1 cellular context compared by ENCODE assay signal in the genomic region with DNA sequence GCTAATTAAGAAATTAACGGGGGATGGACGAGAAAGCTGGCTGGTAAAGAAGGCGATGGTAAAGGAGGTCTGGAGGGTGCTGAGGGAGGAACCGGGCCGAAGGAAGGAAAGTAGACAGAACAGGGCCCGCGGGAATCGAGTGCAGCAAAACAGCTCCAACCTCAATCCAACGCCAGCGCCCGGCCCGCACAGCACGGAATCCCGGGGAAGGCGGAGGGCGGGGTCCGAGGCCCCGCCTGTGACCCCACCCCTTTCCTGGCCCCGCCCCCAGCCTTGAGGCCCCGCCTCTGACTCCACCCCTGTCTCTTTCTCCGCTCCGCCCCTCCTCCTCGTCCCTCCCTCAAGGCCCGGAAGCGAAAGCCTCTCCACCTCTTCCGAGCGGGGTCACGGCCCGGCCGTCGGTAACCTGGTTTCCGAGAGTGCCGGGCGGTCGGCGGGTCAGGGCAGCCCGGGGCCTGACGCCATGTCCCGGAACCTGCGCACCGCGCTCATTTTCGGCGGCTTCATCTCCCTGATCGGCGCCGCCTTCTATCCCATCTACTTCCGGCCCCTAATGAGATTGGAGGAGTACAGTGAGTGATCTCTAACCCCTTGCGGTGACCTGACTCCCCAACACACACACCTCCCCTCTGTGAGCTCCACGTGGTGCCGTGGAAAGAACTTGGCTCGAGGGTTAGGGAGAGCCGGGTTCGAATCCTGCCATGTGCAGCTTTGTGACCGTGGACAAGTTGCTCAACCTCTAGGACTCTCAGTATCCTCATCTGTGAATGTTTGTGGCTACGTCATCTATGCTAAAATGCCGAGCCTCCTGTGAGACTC.
TF ChIP-seq lines count a peak whose summit lies in the region.

A gene (plus strand): TSS at position 370 of the 819 bp plus-strand sequence. CDS start 94 bp downstream, at position 464.

TF ChIP-seq in K562, 482 proteins besides CTCF, POLR2A, EP300 and RAD21 (continued from another document and continues in another):
- no peak for TF ChIP-seq TEAD2 (tag; IDR thresholded peaks at IDR 0.05)
- TF ChIP-seq SIN3B (IDR thresholded peaks at IDR 0.05; ENCODE audit: low read depth) = peak; percentile 62
- TF ChIP-seq GTF2A2 (tag; IDR thresholded peaks at IDR 0.05) = no peak
- TF ChIP-seq ZEB2 (IDR thresholded peaks at IDR 0.05) = peak; percentile 68
- TF ChIP-seq TAF15 (IDR thresholded peaks at IDR 0.05; ENCODE audit: low read depth, low read length) = no peak
- TF ChIP-seq, protein P1, sequence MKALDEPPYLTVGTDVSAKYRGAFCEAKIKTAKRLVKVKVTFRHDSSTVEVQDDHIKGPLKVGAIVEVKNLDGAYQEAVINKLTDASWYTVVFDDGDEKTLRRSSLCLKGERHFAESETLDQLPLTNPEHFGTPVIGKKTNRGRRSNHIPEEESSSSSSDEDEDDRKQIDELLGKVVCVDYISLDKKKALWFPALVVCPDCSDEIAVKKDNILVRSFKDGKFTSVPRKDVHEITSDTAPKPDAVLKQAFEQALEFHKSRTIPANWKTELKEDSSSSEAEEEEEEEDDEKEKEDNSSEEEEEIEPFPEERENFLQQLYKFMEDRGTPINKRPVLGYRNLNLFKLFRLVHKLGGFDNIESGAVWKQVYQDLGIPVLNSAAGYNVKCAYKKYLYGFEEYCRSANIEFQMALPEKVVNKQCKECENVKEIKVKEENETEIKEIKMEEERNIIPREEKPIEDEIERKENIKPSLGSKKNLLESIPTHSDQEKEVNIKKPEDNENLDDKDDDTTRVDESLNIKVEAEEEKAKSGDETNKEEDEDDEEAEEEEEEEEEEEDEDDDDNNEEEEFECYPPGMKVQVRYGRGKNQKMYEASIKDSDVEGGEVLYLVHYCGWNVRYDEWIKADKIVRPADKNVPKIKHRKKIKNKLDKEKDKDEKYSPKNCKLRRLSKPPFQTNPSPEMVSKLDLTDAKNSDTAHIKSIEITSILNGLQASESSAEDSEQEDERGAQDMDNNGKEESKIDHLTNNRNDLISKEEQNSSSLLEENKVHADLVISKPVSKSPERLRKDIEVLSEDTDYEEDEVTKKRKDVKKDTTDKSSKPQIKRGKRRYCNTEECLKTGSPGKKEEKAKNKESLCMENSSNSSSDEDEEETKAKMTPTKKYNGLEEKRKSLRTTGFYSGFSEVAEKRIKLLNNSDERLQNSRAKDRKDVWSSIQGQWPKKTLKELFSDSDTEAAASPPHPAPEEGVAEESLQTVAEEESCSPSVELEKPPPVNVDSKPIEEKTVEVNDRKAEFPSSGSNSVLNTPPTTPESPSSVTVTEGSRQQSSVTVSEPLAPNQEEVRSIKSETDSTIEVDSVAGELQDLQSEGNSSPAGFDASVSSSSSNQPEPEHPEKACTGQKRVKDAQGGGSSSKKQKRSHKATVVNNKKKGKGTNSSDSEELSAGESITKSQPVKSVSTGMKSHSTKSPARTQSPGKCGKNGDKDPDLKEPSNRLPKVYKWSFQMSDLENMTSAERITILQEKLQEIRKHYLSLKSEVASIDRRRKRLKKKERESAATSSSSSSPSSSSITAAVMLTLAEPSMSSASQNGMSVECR (CRISPR knock-in tag; IDR thresholded peaks at IDR 0.05) = no peak; the same call in 1 of the 2 replicates
- no peak for TF ChIP-seq POLR2AphosphoS2 (IDR thresholded peaks at IDR 0.05; ENCODE audit: low read length)
- TF ChIP-seq, protein P2, sequence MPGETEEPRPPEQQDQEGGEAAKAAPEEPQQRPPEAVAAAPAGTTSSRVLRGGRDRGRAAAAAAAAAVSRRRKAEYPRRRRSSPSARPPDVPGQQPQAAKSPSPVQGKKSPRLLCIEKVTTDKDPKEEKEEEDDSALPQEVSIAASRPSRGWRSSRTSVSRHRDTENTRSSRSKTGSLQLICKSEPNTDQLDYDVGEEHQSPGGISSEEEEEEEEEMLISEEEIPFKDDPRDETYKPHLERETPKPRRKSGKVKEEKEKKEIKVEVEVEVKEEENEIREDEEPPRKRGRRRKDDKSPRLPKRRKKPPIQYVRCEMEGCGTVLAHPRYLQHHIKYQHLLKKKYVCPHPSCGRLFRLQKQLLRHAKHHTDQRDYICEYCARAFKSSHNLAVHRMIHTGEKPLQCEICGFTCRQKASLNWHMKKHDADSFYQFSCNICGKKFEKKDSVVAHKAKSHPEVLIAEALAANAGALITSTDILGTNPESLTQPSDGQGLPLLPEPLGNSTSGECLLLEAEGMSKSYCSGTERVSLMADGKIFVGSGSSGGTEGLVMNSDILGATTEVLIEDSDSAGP (CRISPR knock-in tag; IDR thresholded peaks at IDR 0.05) = no peak
- TF ChIP-seq NR1H2 (CRISPR knock-in tag; IDR thresholded peaks at IDR 0.05) = no peak
- TF ChIP-seq ZNF239 (CRISPR knock-in tag; IDR thresholded peaks at IDR 0.05) = no peak
- no peak for TF ChIP-seq ZNF785 (CRISPR knock-in tag; IDR thresholded peaks at IDR 0.05)
- no peak for TF ChIP-seq TFAM (CRISPR knock-in tag; conservative IDR thresholded peaks at IDR 0.05)
- TF ChIP-seq, protein P3, sequence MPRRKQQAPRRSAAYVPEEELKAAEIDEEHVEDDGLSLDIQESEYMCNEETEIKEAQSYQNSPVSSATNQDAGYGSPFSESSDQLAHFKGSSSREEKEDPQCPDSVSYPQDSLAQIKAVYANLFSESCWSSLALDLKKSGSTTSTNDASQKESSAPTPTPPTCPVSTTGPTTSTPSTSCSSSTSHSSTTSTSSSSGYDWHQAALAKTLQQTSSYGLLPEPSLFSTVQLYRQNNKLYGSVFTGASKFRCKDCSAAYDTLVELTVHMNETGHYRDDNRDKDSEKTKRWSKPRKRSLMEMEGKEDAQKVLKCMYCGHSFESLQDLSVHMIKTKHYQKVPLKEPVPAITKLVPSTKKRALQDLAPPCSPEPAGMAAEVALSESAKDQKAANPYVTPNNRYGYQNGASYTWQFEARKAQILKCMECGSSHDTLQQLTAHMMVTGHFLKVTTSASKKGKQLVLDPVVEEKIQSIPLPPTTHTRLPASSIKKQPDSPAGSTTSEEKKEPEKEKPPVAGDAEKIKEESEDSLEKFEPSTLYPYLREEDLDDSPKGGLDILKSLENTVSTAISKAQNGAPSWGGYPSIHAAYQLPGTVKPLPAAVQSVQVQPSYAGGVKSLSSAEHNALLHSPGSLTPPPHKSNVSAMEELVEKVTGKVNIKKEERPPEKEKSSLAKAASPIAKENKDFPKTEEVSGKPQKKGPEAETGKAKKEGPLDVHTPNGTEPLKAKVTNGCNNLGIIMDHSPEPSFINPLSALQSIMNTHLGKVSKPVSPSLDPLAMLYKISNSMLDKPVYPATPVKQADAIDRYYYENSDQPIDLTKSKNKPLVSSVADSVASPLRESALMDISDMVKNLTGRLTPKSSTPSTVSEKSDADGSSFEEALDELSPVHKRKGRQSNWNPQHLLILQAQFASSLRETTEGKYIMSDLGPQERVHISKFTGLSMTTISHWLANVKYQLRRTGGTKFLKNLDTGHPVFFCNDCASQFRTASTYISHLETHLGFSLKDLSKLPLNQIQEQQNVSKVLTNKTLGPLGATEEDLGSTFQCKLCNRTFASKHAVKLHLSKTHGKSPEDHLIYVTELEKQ (CRISPR knock-in tag; IDR thresholded peaks at IDR 0.05) = no peak
- TF ChIP-seq, protein P4, sequence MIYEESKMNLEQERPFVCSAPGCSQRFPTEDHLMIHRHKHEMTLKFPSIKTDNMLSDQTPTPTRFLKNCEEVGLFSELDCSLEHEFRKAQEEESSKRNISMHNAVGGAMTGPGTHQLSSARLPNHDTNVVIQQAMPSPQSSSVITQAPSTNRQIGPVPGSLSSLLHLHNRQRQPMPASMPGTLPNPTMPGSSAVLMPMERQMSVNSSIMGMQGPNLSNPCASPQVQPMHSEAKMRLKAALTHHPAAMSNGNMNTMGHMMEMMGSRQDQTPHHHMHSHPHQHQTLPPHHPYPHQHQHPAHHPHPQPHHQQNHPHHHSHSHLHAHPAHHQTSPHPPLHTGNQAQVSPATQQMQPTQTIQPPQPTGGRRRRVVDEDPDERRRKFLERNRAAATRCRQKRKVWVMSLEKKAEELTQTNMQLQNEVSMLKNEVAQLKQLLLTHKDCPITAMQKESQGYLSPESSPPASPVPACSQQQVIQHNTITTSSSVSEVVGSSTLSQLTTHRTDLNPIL (CRISPR knock-in tag; IDR thresholded peaks at IDR 0.05) = no peak
- no peak for TF ChIP-seq EWSR1 (IDR thresholded peaks at IDR 0.05; ENCODE audit: borderline replicate concordance, low read depth, partially characterized antibody)
- TF ChIP-seq, protein P5, sequence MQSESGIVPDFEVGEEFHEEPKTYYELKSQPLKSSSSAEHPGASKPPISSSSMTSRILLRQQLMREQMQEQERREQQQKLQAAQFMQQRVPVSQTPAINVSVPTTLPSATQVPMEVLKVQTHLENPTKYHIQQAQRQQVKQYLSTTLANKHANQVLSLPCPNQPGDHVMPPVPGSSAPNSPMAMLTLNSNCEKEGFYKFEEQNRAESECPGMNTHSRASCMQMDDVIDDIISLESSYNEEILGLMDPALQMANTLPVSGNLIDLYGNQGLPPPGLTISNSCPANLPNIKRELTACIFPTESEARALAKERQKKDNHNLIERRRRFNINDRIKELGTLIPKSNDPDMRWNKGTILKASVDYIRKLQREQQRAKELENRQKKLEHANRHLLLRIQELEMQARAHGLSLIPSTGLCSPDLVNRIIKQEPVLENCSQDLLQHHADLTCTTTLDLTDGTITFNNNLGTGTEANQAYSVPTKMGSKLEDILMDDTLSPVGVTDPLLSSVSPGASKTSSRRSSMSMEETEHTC (IDR thresholded peaks at IDR 0.05) = 0 out of 2 replicates have a peak, but pooled peaks have one; percentile 2
- TF ChIP-seq, protein P6, sequence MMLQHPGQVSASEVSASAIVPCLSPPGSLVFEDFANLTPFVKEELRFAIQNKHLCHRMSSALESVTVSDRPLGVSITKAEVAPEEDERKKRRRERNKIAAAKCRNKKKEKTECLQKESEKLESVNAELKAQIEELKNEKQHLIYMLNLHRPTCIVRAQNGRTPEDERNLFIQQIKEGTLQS (IDR thresholded peaks at IDR 0.05) = no peak; the same call in 1 of the 2 replicates
- TF ChIP-seq, protein P6 (CRISPR knock-in tag; conservative IDR thresholded peaks at IDR 0.05) = no peak
- TF ChIP-seq NFXL1 (CRISPR knock-in tag; IDR thresholded peaks at IDR 0.05) = no peak
- TF ChIP-seq KLF1 (tag; IDR thresholded peaks at IDR 0.05) = 0 out of 2 replicates have a peak, but pooled peaks have one; percentile 13
- no peak for TF ChIP-seq SIRT6 (IDR thresholded peaks at IDR 0.05; ENCODE audit: low read depth, low read length)
- TF ChIP-seq TCFL5 (CRISPR knock-in tag; conservative IDR thresholded peaks at IDR 0.05) = no peak
- no peak for TF ChIP-seq SMAD1 (IDR thresholded peaks at IDR 0.05; ENCODE audit: low read depth, low read length, partially characterized antibody)
- TF ChIP-seq TARDBP (IDR thresholded peaks at IDR 0.05) = no peak
- no peak for TF ChIP-seq RBM14 (IDR thresholded peaks at IDR 0.05; ENCODE audit: borderline replicate concordance, insufficient read depth, low read depth, low read length)
- no peak for TF ChIP-seq ZNF436 (CRISPR knock-in tag; IDR thresholded peaks at IDR 0.05)
- TF ChIP-seq BCL6 (CRISPR knock-in tag; IDR thresholded peaks at IDR 0.05) = no peak
- TF ChIP-seq ELF4 (CRISPR knock-in tag; IDR thresholded peaks at IDR 0.05) = no peak
- no peak for TF ChIP-seq KAT2B (IDR thresholded peaks at IDR 0.05; ENCODE audit: low read depth, low read length)
- TF ChIP-seq ZNF253 (CRISPR knock-in tag; conservative IDR thresholded peaks at IDR 0.05) = no peak
- TF ChIP-seq, protein P7, sequence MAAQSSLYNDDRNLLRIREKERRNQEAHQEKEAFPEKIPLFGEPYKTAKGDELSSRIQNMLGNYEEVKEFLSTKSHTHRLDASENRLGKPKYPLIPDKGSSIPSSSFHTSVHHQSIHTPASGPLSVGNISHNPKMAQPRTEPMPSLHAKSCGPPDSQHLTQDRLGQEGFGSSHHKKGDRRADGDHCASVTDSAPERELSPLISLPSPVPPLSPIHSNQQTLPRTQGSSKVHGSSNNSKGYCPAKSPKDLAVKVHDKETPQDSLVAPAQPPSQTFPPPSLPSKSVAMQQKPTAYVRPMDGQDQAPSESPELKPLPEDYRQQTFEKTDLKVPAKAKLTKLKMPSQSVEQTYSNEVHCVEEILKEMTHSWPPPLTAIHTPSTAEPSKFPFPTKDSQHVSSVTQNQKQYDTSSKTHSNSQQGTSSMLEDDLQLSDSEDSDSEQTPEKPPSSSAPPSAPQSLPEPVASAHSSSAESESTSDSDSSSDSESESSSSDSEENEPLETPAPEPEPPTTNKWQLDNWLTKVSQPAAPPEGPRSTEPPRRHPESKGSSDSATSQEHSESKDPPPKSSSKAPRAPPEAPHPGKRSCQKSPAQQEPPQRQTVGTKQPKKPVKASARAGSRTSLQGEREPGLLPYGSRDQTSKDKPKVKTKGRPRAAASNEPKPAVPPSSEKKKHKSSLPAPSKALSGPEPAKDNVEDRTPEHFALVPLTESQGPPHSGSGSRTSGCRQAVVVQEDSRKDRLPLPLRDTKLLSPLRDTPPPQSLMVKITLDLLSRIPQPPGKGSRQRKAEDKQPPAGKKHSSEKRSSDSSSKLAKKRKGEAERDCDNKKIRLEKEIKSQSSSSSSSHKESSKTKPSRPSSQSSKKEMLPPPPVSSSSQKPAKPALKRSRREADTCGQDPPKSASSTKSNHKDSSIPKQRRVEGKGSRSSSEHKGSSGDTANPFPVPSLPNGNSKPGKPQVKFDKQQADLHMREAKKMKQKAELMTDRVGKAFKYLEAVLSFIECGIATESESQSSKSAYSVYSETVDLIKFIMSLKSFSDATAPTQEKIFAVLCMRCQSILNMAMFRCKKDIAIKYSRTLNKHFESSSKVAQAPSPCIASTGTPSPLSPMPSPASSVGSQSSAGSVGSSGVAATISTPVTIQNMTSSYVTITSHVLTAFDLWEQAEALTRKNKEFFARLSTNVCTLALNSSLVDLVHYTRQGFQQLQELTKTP (IDR thresholded peaks at IDR 0.05; ENCODE audit: low read depth in 1 of 2, partially characterized antibody in 2 of 2) = peak in 1 of 2 experiments; percentile 64
- TF ChIP-seq SRSF7 (optimal IDR thresholded peaks at IDR 0.05; ENCODE audit: low read depth, low read length) = no peak
- peak; percentile 82 for TF ChIP-seq CEBPB (tag; IDR thresholded peaks at IDR 0.05)
- peak; percentile 82; the same call in 1 of the 2 replicates for TF ChIP-seq CBFB (CRISPR knock-in tag; IDR thresholded peaks at IDR 0.05)
- no peak for TF ChIP-seq CSDE1 (IDR thresholded peaks at IDR 0.05)
- TF ChIP-seq HIVEP1 (CRISPR knock-in tag; IDR thresholded peaks at IDR 0.05) = no peak
- TF ChIP-seq SPI1 (IDR thresholded peaks at IDR 0.05; ENCODE audit: borderline replicate concordance, low read depth, low read length) = no peak
- TF ChIP-seq ETV1 (tag; conservative IDR thresholded peaks at IDR 0.05; ENCODE audit: low read depth) = peak; percentile 93
- peak; percentile 63; the same call in 1 of the 2 replicates for TF ChIP-seq MBD2 (IDR thresholded peaks at IDR 0.05; ENCODE audit: borderline replicate concordance, low read depth)
- TF ChIP-seq CC2D1A (IDR thresholded peaks at IDR 0.05) = peak; percentile 45
- TF ChIP-seq RFX7 (CRISPR knock-in tag; IDR thresholded peaks at IDR 0.05) = no peak
- peak; percentile 88 for TF ChIP-seq PHF8 (IDR thresholded peaks at IDR 0.05; ENCODE audit: borderline replicate concordance, low read length)
- TF ChIP-seq EP400 (IDR thresholded peaks at IDR 0.05) = peak; percentile 97
- TF ChIP-seq, protein P8, sequence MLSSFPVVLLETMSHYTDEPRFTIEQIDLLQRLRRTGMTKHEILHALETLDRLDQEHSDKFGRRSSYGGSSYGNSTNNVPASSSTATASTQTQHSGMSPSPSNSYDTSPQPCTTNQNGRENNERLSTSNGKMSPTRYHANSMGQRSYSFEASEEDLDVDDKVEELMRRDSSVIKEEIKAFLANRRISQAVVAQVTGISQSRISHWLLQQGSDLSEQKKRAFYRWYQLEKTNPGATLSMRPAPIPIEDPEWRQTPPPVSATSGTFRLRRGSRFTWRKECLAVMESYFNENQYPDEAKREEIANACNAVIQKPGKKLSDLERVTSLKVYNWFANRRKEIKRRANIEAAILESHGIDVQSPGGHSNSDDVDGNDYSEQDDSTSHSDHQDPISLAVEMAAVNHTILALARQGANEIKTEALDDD (IDR thresholded peaks at IDR 0.05) = no peak
- TF ChIP-seq PRMT5 (CRISPR knock-in tag; IDR thresholded peaks at IDR 0.05) = no peak
